Comparison of ENCODE assay signal across 8 cellular contexts in the genomic region with DNA sequence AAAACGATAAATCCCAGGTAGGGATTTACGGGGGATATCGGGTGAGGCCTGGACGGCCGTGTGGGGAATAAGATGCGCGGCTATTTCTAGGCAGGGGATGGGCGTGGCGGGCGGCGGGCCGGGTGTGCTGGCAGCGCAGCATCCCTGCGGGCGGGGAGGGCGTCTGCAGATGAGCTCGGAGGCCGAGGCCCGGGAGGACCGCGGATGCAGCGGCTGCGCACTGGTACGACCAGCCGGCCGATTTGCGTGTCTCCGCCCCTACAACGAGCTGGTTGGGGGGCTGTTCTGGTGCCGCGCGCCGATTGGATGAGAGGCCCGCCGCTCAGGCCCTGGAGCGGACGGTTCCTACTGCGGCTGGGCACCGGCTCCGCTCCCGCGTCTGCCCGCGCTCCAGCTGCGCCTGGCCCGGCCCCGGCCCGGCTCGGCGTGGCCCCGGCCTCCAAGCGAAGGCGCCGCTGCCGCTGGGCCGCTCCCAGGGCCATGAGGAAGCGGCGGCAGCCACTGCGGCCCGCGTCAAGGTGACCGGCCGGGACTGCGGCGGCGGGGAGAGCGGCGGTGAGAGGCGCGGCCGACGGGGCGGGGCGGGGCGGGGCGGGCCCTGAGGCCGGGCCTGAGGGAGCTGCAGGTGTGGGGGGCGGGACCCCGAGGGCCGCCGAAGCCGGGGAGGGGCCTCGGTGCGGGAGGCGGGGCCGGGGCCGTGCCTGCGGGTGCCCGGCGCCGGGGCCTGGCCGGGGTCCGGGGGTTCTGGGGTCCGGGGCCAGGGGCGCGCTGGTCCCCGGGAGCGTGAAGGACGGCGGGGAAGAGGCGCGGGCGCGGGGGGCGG. TPM values are rescaled to one million over a fixed set of nuclear protein-coding genes. Genes with fewer than 3 reads are reported as not detected.
DNase-seq lines count a peak whose midpoint lies in the region; ATAC-seq lines count a peak whose summit lies in the region.

TSS of gene RALGPS1 (plus strand) at position 325 of the 823 bp plus-strand sequence. CDS start 47,508 bp downstream, outside the sequence.

- ATAC-seq in GM21360 (IDR thresholded peaks at IDR 0.05; ENCODE audit: unreplicated experiment): peak; percentile 92

- DNase-seq in COLO668 (lab: John Stamatoyannopoulos, UW; ENCODE audit: unreplicated experiment): peak; percentile 97
- DNase-seq in HT-29 (ENCODE audit: low spot score): peak; percentile 94
- DNase-seq in NK-92 (lab: John Stamatoyannopoulos, UW; ENCODE audit: unreplicated experiment): peak; percentile 13
- DNase-seq in activated CD8-positive, alpha-beta memory T cell treated with anti-CD3 and anti-CD28 coated beads for 24 hours: peak; percentile 95
- DNase-seq in effector CD8-positive, alpha-beta T cell (lab: John Stamatoyannopoulos, UW): peak; percentile 77
- DNase-seq in lung microvascular endothelial cell (ENCODE audit: low read depth in 2 of 2): peak; percentile 94 to 96
- peak; percentile 78 to 90 (median 79) for DNase-seq in stimulated activated CD4-positive, alpha-beta T cell treated with anti-CD3 and anti-CD28 coated beads, TNF-alpha, amount 100 ng/mL, for 24 hours (ENCODE audit: low read depth in 3 of 3)

RNA-seq across cellular contexts. Expression of gene RALGPS1, which starts in this region (rescaled TPM):
- total RNA-seq in HT-29 (2014; rRNA removed; shearing (Covaris generic)): 9.9 and 12.4 TPM in 2 replicates
- 2.0 and 2.4 TPM in 2 replicates for total RNA-seq in lung microvascular endothelial cell

Comparison
In these comparisons a context has a peak if more than half of its experiments do, and no peak if none do; other contexts are left out.
1. Peak in every context shown above with its lines: DNase-seq and ATAC-seq.
2. DNase-seq: peak in every context shown above with its lines; median percentile 97 in COLO668; 95 in activated CD8-positive, alpha-beta memory T cell treated with anti-CD3 and anti-CD28 coated beads for 24 hours; 95 in lung microvascular endothelial cell; 94 in HT-29; 79 in stimulated activated CD4-positive, alpha-beta T cell treated with anti-CD3 and anti-CD28 coated beads, TNF-alpha, amount 100 ng/mL, for 24 hours; 77 in effector CD8-positive, alpha-beta T cell; 13 in NK-92.